ENCODE assay signal across 11 cellular contexts in genomic region chr10:97336446-97336845, GRCh38. TPM values are rescaled to one million over a fixed set of nuclear protein-coding genes. Genes with fewer than 3 reads are reported as not detected.
A peak's percentile ranks its signal among the peaks of the same experiment; 100 is the strongest.
DNase-seq lines count a peak whose midpoint lies in the region; ATAC-seq and TF ChIP-seq lines count a peak whose summit lies in the region.
"Had no signal": no experiment of that assay in that cellular context is flagged by ENCODE, and none has a peak within 500 bp of the region (broad histone marks: within the 10 kb centered on the region; RNA-seq: fewer than 3 reads in every experiment).

No MANE protein-coding gene starts in this region.

- no peak overlapping the region for H3K18ac ChIP-seq in IMR-90 (ENCODE audit: low read depth, low read length)

- no peak for TF ChIP-seq CTCF in IMR-90 (conservative IDR thresholded peaks at IDR 0.05; ENCODE audit: low read depth, low read length)
- no peak for TF ChIP-seq CTCF in cardiac fibroblast (IDR thresholded peaks at IDR 0.05; ENCODE audit: low read depth, low read length)
- TF ChIP-seq CTCF in omental fat pad (IDR thresholded peaks at IDR 0.05), result no peak

- no peak overlapping the region for H4K91ac ChIP-seq in IMR-90 (ENCODE audit: insufficient read depth, low read depth, low read length)

- H3K36me3 Mint-ChIP-seq in naive thymus-derived CD4-positive, alpha-beta T cell, result peaks cover 0 to 7% (median under 1%) of the 10 kb centered on the region in 5 donors

- no peak overlapping the region for H3K4ac ChIP-seq in IMR-90 (ENCODE audit: low read depth, low read length)

- no peaks in the 10 kb centered on the region for H3K27me3 ChIP-seq in BLaER1 treated with 17β-estradiol and CSF1 and Interleukin-3, amounts not matched to agents 10 nM and 100 nM
- peaks cover 22% of the 10 kb centered on the region for H3K27me3 ChIP-seq in IMR-90 (ENCODE audit: control insufficient read depth, insufficient read depth, low read length)
- H3K27me3 ChIP-seq in naive thymus-derived CD4-positive, alpha-beta T cell (ENCODE audit: control insufficient read depth in 2 of 2, insufficient read depth in 2 of 2, low read length in 2 of 2), result no peaks in the 10 kb centered on the region
- H3K27me3 ChIP-seq in aorta (ENCODE audit: control insufficient read depth in 1 of 2, insufficient read depth in 2 of 2, low read length in 1 of 2), result no peaks in the 10 kb centered on the region

- H2BK20ac ChIP-seq in IMR-90 (ENCODE audit: low read depth, low read length), result no peak overlapping the region

- TF ChIP-seq RAD21 in IMR-90 (IDR thresholded peaks at IDR 0.05; ENCODE audit: low read length), result no peak

- peak overlapping the region in 10 of 11 experiments; percentile 6 to 99 (median 74); a peak in 17 of 22 replicates for H3K4me2 ChIP-seq in BLaER1 treated with 17β-estradiol and CSF1 and Interleukin-3, amounts not matched to agents 10 nM and 100 nM
- no peak overlapping the region for H3K4me2 ChIP-seq in IMR-90 (ENCODE audit: low read depth, low read length)

- POLR2A ChIA-PET in IMR-90 (lab: Charles Lee; ENCODE audit: unreplicated experiment), result no interaction called here
- POLR2A ChIA-PET in naive thymus-derived CD4-positive, alpha-beta T cell (lab: Charles Lee), result interaction anchor here (1.1 kb wide), 1 partner anchor 17 kb away, joined by 3 read pairs; no protein-coding TSS in a partner anchor

- H3K27me3 Mint-ChIP-seq in naive thymus-derived CD4-positive, alpha-beta T cell, result peaks cover 0 to 40% (median 0%) of the 10 kb centered on the region in 5 donors

- DNase-seq in IMR-90, result peak; percentile 13
- peak; percentile 28 to 48 for DNase-seq in cardiac fibroblast (ENCODE audit: low read depth in 2 of 2)
- DNase-seq in naive thymus-derived CD4-positive, alpha-beta T cell, result no peak
- DNase-seq in aorta, result no peak
- no peak for DNase-seq in omental fat pad (ENCODE audit: low spot score)
- DNase-seq in cardiac septum (ENCODE audit: low spot score), result no peak
- DNase-seq: activated CD4-positive, CD25-positive, alpha-beta regulatory T cell; activated T-cell treated with anti-CD3 and anti-CD28 coated beads, Interleukin-2, amount 50 U/mL, for 4 hours; right cardiac atrium had no signal

- peaks cover 9 to 21% of the 10 kb centered on the region in 2 experiments for H3K79me1 ChIP-seq in IMR-90 (ENCODE audit: low read depth in 1 of 2, low read length in 2 of 2)

- H3K9ac ChIP-seq in BLaER1 treated with 17β-estradiol and CSF1 and Interleukin-3, amounts not matched to agents 10 nM and 100 nM, result 0 out of 22 replicates have a peak overlapping the region, but pooled peaks of 2 of the 11 experiments have one; percentile 5 to 20
- no peak overlapping the region for H3K9ac ChIP-seq in IMR-90 (ENCODE audit: low read depth, low read length)

- H3K4me1 ChIP-seq in BLaER1 treated with 17β-estradiol and CSF1 and Interleukin-3, amounts not matched to agents 10 nM and 100 nM, result peaks cover 29 to 47% (median 34%) of the 10 kb centered on the region in 10 experiments
- H3K4me1 ChIP-seq in IMR-90 (ENCODE audit: control insufficient read depth, insufficient read depth, low read length), result peaks cover 8% of the 10 kb centered on the region
- peaks cover 15 to 19% of the 10 kb centered on the region in 2 donors for H3K4me1 ChIP-seq in naive thymus-derived CD4-positive, alpha-beta T cell (ENCODE audit: control insufficient read depth in 2 of 2, insufficient read depth in 2 of 2, low read length in 2 of 2)
- no peaks in the 10 kb centered on the region for H3K4me1 ChIP-seq in aorta (ENCODE audit: control insufficient read depth in 1 of 2, insufficient read depth in 2 of 2, low read length in 2 of 2)

- no peak overlapping the region for H2BK5ac ChIP-seq in IMR-90 (ENCODE audit: low read depth, low read length, poor library complexity, severe bottlenecking)

- H3K4me3 Mint-ChIP-seq in naive thymus-derived CD4-positive, alpha-beta T cell, result peak overlapping the region in 5 of 10 donors; percentile 68 to 98 (median 80)

- H3K27ac Mint-ChIP-seq in naive thymus-derived CD4-positive, alpha-beta T cell, result peak overlapping the region in 6 of 9 donors; percentile 61 to 89 (median 78)

- no peak overlapping the region for H2AFZ ChIP-seq in IMR-90 (replicated peaks; ENCODE audit: low read length, poor library complexity)

- CTCF ChIA-PET in IMR-90 (lab: Yijun Ruan, JAX), result no interaction called here
- CTCF ChIA-PET in naive thymus-derived CD4-positive, alpha-beta T cell (lab: Charles Lee), result no interaction called here

- H2BK120ac ChIP-seq in IMR-90 (ENCODE audit: low read depth, low read length), result no peak overlapping the region

- peaks cover 19 to 34% (median 26%) of the 10 kb centered on the region in 7 donors for H3K4me1 Mint-ChIP-seq in naive thymus-derived CD4-positive, alpha-beta T cell

- ATAC-seq in IMR-90 (ENCODE audit: low read depth), result no peak
- ATAC-seq in naive thymus-derived CD4-positive, alpha-beta T cell, result no peak
- ATAC-seq in aorta (ENCODE audit: low FRiP score), result no peak
- ATAC-seq in omental fat pad (ENCODE audit: low FRiP score), result no peak
- no peak for ATAC-seq in HG02938 (IDR thresholded peaks at IDR 0.05; ENCODE audit: unreplicated experiment)
- ATAC-seq: activated T-cell treated with anti-CD3 and anti-CD28 coated beads, Interleukin-2, amount 50 U/mL, for 4 hours; right cardiac atrium had no signal

- intact Hi-C loops in IMR-90 (cut with micrococcal nuclease), result no loop called here
- intact Hi-C loops in naive thymus-derived CD4-positive, alpha-beta T cell (cut with micrococcal nuclease), result loop anchor here (5.0 to 10.0 kb wide), 2 partner anchors 504 to 752 kb away; partner anchors contain the start of genes LCOR (in 1 of the 2) and TM9SF3 (in 1 of the 2)
- intact Hi-C loops in aorta (cut with DNase I), result loop anchor here (5.0 to 10.0 kb wide), 3 partner anchors 59 to 161 kb away; partner anchors contain the start of genes MMS19 (in 1 of the 2) and UBTD1 (in 1 of the 2)
- intact Hi-C loops in cardiac septum (cut with DNase I), result no loop called here

- peak overlapping the region in 2 of 11 experiments; percentile 17 to 42; a peak in 1 of 22 replicates for H3K27ac ChIP-seq in BLaER1 treated with 17β-estradiol and CSF1 and Interleukin-3, amounts not matched to agents 10 nM and 100 nM
- H3K27ac ChIP-seq in IMR-90 (ENCODE audit: insufficient read depth, low read length), result no peak overlapping the region
- no peak overlapping the region for H3K27ac ChIP-seq in naive thymus-derived CD4-positive, alpha-beta T cell (ENCODE audit: low read depth, low read length)
- H3K27ac ChIP-seq in aorta (ENCODE audit: low read depth in 1 of 2, low read length in 2 of 2), result no peak overlapping the region

- peaks cover 0 to 17% (median 0%) of the 10 kb centered on the region in 11 experiments; a peak in 2 of 22 replicates for H3K9me3 ChIP-seq in BLaER1 treated with 17β-estradiol and CSF1 and Interleukin-3, amounts not matched to agents 10 nM and 100 nM (replicated peaks in 1 of 11)
- H3K9me3 ChIP-seq in IMR-90 (ENCODE audit: control insufficient read depth, insufficient read depth, low read length), result no peaks in the 10 kb centered on the region
- H3K9me3 ChIP-seq in naive thymus-derived CD4-positive, alpha-beta T cell (ENCODE audit: control insufficient read depth in 2 of 3, low read length in 3 of 3), result no peaks in the 10 kb centered on the region
- no peaks in the 10 kb centered on the region for H3K9me3 ChIP-seq in aorta (ENCODE audit: control insufficient read depth, low read length)

- no peak overlapping the region for H3K56ac ChIP-seq in IMR-90 (ENCODE audit: extremely low read depth, insufficient read depth, low read length)

- BruUV-seq in IMR-90 (replicated peaks; lab: Mats Ljungman, UMichigan), result no TSS peak

- no peaks in the 10 kb centered on the region for H3K9me1 ChIP-seq in IMR-90 (ENCODE audit: insufficient read depth, low read length)

- peaks cover 0 to 24% (median 20%) of the 10 kb centered on the region in 11 experiments; a peak in 19 of 22 replicates for H3K36me3 ChIP-seq in BLaER1 treated with 17β-estradiol and CSF1 and Interleukin-3, amounts not matched to agents 10 nM and 100 nM
- no peaks in the 10 kb centered on the region for H3K36me3 ChIP-seq in IMR-90 (ENCODE audit: control insufficient read depth, insufficient read depth, low read length)
- H3K36me3 ChIP-seq in naive thymus-derived CD4-positive, alpha-beta T cell (ENCODE audit: control insufficient read depth in 2 of 3, insufficient read depth in 3 of 3, low read length in 3 of 3), result peaks cover 0 to 5% (median 0%) of the 10 kb centered on the region in 3 experiments
- H3K36me3 ChIP-seq in aorta (ENCODE audit: control insufficient read depth in 1 of 2, insufficient read depth in 2 of 2, low read length in 1 of 2), result no peaks in the 10 kb centered on the region

- no peak overlapping the region for H4K5ac ChIP-seq in IMR-90 (ENCODE audit: low read depth, low read length)

- H3K23ac ChIP-seq in IMR-90 (ENCODE audit: low read depth, low read length), result no peak overlapping the region

- 25% methylated on average over 2 of the region's 5 CpGs; no CpG with 5 or more reads in 1 of the 2 experiments for WGBS in IMR-90 (ENCODE audit: extremely low coverage in 2 of 2, insufficient read length in 1 of 2), 2 experiments
- WGBS in aorta, 2 donors, result 13 to 26% methylated on average over 5 of the region's 5 CpGs

- no peak for TF ChIP-seq POLR2A in IMR-90 (IDR thresholded peaks at IDR 0.05; ENCODE audit: low read depth, low read length)

- no peak overlapping the region for H2BK15ac ChIP-seq in IMR-90 (ENCODE audit: low read depth, low read length)

- H4K20me1 ChIP-seq in BLaER1 treated with 17β-estradiol and CSF1 and Interleukin-3, amounts not matched to agents 10 nM and 100 nM, result peaks cover 26 to 31% (median 29%) of the 10 kb centered on the region in 11 experiments
- H4K20me1 ChIP-seq in IMR-90 (ENCODE audit: insufficient read depth, low read length), result no peaks in the 10 kb centered on the region

- no peak overlapping the region for H2AK5ac ChIP-seq in IMR-90 (ENCODE audit: low read depth, low read length)

- in situ Hi-C loops in IMR-90 (cut with MboI; ENCODE audit: low sequenced_read_pairs), result no loop called here

- dilution Hi-C loops in IMR-90 (cut with HindIII; ENCODE audit: low sequenced_read_pairs, unreplicated experiment), result no loop called here

- H3K9me3 Mint-ChIP-seq in naive thymus-derived CD4-positive, alpha-beta T cell, result no peaks in the 10 kb centered on the region
- H3K9me3 Mint-ChIP-seq: activated T-cell treated with anti-CD3 and anti-CD28 coated beads, Interleukin-2, amount 50 U/mL, for 4 hours had no signal

- H3K14ac ChIP-seq in IMR-90 (replicated peaks; ENCODE audit: low read depth, low read length), result no peak overlapping the region

- no peak overlapping the region for H4K8ac ChIP-seq in IMR-90 (ENCODE audit: low read depth in 2 of 2, low read length in 2 of 2)

- H3K4me3 ChIP-seq in BLaER1 treated with 17β-estradiol and CSF1 and Interleukin-3, amounts not matched to agents 10 nM and 100 nM, result no peak overlapping the region
- H3K4me3 ChIP-seq in IMR-90 (ENCODE audit: insufficient read depth, low read depth, low read length) (no peak overlapping the region), cardiac fibroblast (replicated peaks in 1 of 2; ENCODE audit: low read depth in 2 of 2, low read length in 2 of 2) (no peak overlapping the region), aorta (ENCODE audit: low read length in 2 of 2) (no peak overlapping the region)
- no peak overlapping the region for H3K4me3 ChIP-seq in naive thymus-derived CD4-positive, alpha-beta T cell (ENCODE audit: low read length)

- no peak overlapping the region for H2AK9ac ChIP-seq in IMR-90 (replicated peaks; ENCODE audit: low read depth, low read length, poor library complexity)

RNA-seq across cellular contexts. Expression of gene FRAT2, which starts 1.9 kb away (rescaled TPM):
- 2.5 and 2.8 TPM in 2 replicates for total RNA-seq in IMR-90 (2012; rRNA removed)
- 1.8 and 2.0 TPM in 2 replicates for polyA plus RNA-seq in IMR-90 (2012; rRNA removed)
- 1.6 TPM in 2 replicates for polyA plus RNA-seq in IMR-90 (2012; cell fraction: cytosol; rRNA removed)
- polyA plus RNA-seq in IMR-90 (2012; cell fraction: nucleus; rRNA removed; ENCODE audit: low replicate concordance), result 1.3 and 1.4 TPM in 2 replicates
- total RNA-seq in naive thymus-derived CD4-positive, alpha-beta T cell, result 10 to 100 TPM in 4 of 5 experiments, 1 to 10 TPM in 1; 9.3 to 39.7 (median 29.8) TPM
- 10 to 100 TPM in 1 of 2 donors, 1 to 10 TPM in 1; 9.3 to 16.9 TPM for polyA plus RNA-seq in naive thymus-derived CD4-positive, alpha-beta T cell
- total RNA-seq in aorta, result 1 to 10 TPM; 5.5 to 8.6 TPM
- 1 to 10 TPM; 3.0 to 7.0 TPM for polyA plus RNA-seq in aorta
- total RNA-seq in omental fat pad, result 10 to 100 TPM in 3 of 4 donors, 1 to 10 TPM in 1; 8.4 to 32.9 (median 14.2) TPM
- 4.8 TPM for total RNA-seq in cardiac septum

RNA-seq across cellular contexts. Expression of gene FRAT1, which starts 17.4 kb away (rescaled TPM):
- 0.54 and 0.83 TPM in 2 replicates for total RNA-seq in IMR-90 (2012; rRNA removed)
- polyA plus RNA-seq in IMR-90 (2012; rRNA removed), result 0.89 and 0.92 TPM in 2 replicates
- polyA plus RNA-seq in IMR-90 (2012; cell fraction: cytosol; rRNA removed), result 0.91 and 1.3 TPM in 2 replicates
- polyA plus RNA-seq in IMR-90 (2012; cell fraction: nucleus; rRNA removed; ENCODE audit: low replicate concordance), result 0.55 and 0.64 TPM in 2 replicates
- total RNA-seq in naive thymus-derived CD4-positive, alpha-beta T cell, result 10 to 100 TPM in 4 of 5 experiments, 1 to 10 TPM in 1; 5.3 to 41.0 (median 21.8) TPM
- 10 to 100 TPM in 1 of 2 donors, 1 to 10 TPM in 1; 4.4 to 12.1 TPM for polyA plus RNA-seq in naive thymus-derived CD4-positive, alpha-beta T cell
- 1 to 10 TPM; 2.4 to 4.5 TPM for total RNA-seq in aorta
- 1 to 10 TPM; 1.5 TPM for polyA plus RNA-seq in aorta
- total RNA-seq in omental fat pad, result 10 to 100 TPM in 1 of 4 donors, 1 to 10 TPM in 3; 4.2 to 22.9 (median 5.9) TPM
- 1.6 TPM for total RNA-seq in cardiac septum

RNA-seq across cellular contexts. Expression of gene ARHGAP19, which starts 44.0 kb away (rescaled TPM):
- total RNA-seq in IMR-90 (2012; rRNA removed) (7.0 and 12.8 TPM in 2 replicates), aorta (1 to 10 TPM; 9.0 to 9.4 TPM), omental fat pad (10 to 100 TPM in 1 of 4 donors, 1 to 10 TPM in 3; 4.5 to 19.4 (median 5.3) TPM), cardiac septum (4.4 TPM)
- polyA plus RNA-seq in IMR-90 (2012; rRNA removed) (5.5 and 6.3 TPM in 2 replicates), aorta (10 to 100 TPM in 1 of 2 donors, 1 to 10 TPM in 1; 1.8 to 12.8 TPM)
- 1.2 and 2.2 TPM in 2 replicates for polyA plus RNA-seq in IMR-90 (2012; cell fraction: cytosol; rRNA removed)
- 2.3 and 9.4 TPM in 2 replicates for polyA plus RNA-seq in IMR-90 (2012; cell fraction: nucleus; rRNA removed; ENCODE audit: low replicate concordance)
- 10 to 100 TPM; 12.8 to 40.1 (median 16.1) TPM for total RNA-seq in naive thymus-derived CD4-positive, alpha-beta T cell
- polyA plus RNA-seq in naive thymus-derived CD4-positive, alpha-beta T cell, result 1 to 10 TPM; 5.7 to 6.5 TPM

Comparison
In these comparisons a context has a peak if more than half of its experiments do, and no peak if none do; other contexts are left out.
1. DNase-seq: peak in IMR-90 (single experiment) and cardiac fibroblast (2 of 2); none in naive thymus-derived CD4-positive, alpha-beta T cell (0 of 9), aorta (0 of 2), omental fat pad (single experiment) and cardiac septum (single experiment).
2. intact Hi-C loops: an anchor here in naive thymus-derived CD4-positive, alpha-beta T cell (5.0 to 10.0 kb wide) and aorta (5.0 to 10.0 kb wide); none called in IMR-90 and cardiac septum.